ENCODE assay signal across 1 cellular context in genomic region chr10:124993345-124993708, GRCh38.
TF ChIP-seq lines count a peak whose summit lies in the region.

No MANE protein-coding gene starts in this region.

TF ChIP-seq in GM23338, 12 proteins besides CTCF, POLR2A, EP300 and RAD21 (continued from another document):
- TF ChIP-seq ZNF462 (CRISPR knock-in tag; IDR thresholded peaks at IDR 0.05) (no peak), CREB1 (CRISPR knock-in tag; IDR thresholded peaks at IDR 0.05; ENCODE audit: low read depth) (no peak), ZNF331 (CRISPR knock-in tag; IDR thresholded peaks at IDR 0.05; ENCODE audit: low read depth) (no peak), REST (IDR thresholded peaks at IDR 0.05; ENCODE audit: unreplicated experiment) (no peak), POLR2AphosphoS5 (IDR thresholded peaks at IDR 0.05; ENCODE audit: low read depth) (no peak; the same call in 1 of the 2 replicates), ZNF114 (CRISPR knock-in tag; IDR thresholded peaks at IDR 0.05) (no peak), NANOG (IDR thresholded peaks at IDR 0.05; ENCODE audit: borderline replicate concordance) (no peak), ETS1 (IDR thresholded peaks at IDR 0.05) (no peak), STAT1 (IDR thresholded peaks at IDR 0.05; ENCODE audit: unreplicated experiment) (no peak)
